In the genomic region with DNA sequence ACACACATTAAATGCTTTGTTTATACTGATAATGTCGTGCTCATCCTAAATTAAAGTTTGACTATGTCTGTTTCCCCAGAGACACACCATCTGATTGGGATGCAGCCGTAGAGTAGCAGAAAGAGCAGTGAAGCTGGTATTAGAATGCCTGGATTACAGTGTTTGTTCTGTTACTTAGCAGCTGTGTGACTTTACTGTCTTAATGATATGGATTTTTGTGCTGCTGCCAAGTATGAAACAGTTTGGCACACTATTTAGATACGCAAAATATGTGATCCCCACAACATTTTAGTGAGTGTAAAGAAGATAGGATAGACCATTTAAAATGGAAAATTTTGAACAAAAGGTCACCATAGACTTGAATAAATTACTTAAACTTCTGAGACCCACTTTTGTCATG, we compare ENCODE assay signal across 10 cellular contexts. TPM values are rescaled to one million over a fixed set of nuclear protein-coding genes. Genes with fewer than 3 reads are reported as not detected.
DNase-seq lines count a peak whose midpoint lies in the region; ATAC-seq, FAIRE-seq and TF ChIP-seq lines count a peak whose summit lies in the region.
"Had no signal": no experiment of that assay in that cellular context is flagged by ENCODE, and none has a peak within 500 bp of the region (broad histone marks: within the 10 kb centered on the region; RNA-seq: fewer than 3 reads in every experiment).

No MANE protein-coding gene starts in this region.

- no peak overlapping the region for H3K4me3 ChIP-seq in CD8-positive, alpha-beta T cell (ENCODE audit: low read depth, low read length)
- H3K4me3 ChIP-seq in kidney (ENCODE audit: low read length in 2 of 2), result no peak overlapping the region
- H3K4me3 ChIP-seq in Peyer's patch, result no peak overlapping the region

- peaks cover 7% of the 10 kb centered on the region for H3K36me3 Mint-ChIP-seq in CD8-positive, alpha-beta T cell
- H3K36me3 Mint-ChIP-seq in HFFc6 (ENCODE audit: low read depth) (no peaks in the 10 kb centered on the region), immature natural killer cell (no peaks in the 10 kb centered on the region)
- peaks cover 1% of the 10 kb centered on the region for H3K36me3 Mint-ChIP-seq in activated T-helper 1 cell treated with anti-CD3 and anti-CD28 coated beads, Interleukin-12 subunit alpha, Interleukin-12 subunit beta, Interleukin-2, Interleukin-4 antibody, amounts not matched to agents 30 ng/mL and 10 ng/mL and 1 ng/mL, durations not matched to agents 14 hours and 24 hours and 36 hours (ENCODE audit: low read depth)

- H3K4me1 Mint-ChIP-seq in CD8-positive, alpha-beta T cell (ENCODE audit: low read depth), result peaks cover 32% of the 10 kb centered on the region
- H3K4me1 Mint-ChIP-seq in HFFc6 (ENCODE audit: low read depth) (peaks cover 13% of the 10 kb centered on the region), immature natural killer cell (peaks cover 15 to 31% of the 10 kb centered on the region in 2 donors)
- H3K4me1 Mint-ChIP-seq in activated T-helper 1 cell treated with anti-CD3 and anti-CD28 coated beads, Interleukin-12 subunit alpha, Interleukin-12 subunit beta, Interleukin-2, Interleukin-4 antibody, amounts not matched to agents 30 ng/mL and 10 ng/mL and 1 ng/mL, durations not matched to agents 14 hours and 24 hours and 36 hours (ENCODE audit: low read depth), result peaks cover 24% of the 10 kb centered on the region

- H3K27me3 Mint-ChIP-seq in CD8-positive, alpha-beta T cell (ENCODE audit: low read depth), result no peaks in the 10 kb centered on the region
- no peaks in the 10 kb centered on the region for H3K27me3 Mint-ChIP-seq in HFFc6 (ENCODE audit: insufficient read depth)
- H3K27me3 Mint-ChIP-seq in activated T-helper 1 cell treated with anti-CD3 and anti-CD28 coated beads, Interleukin-12 subunit alpha, Interleukin-12 subunit beta, Interleukin-2, Interleukin-4 antibody, amounts not matched to agents 30 ng/mL and 10 ng/mL and 1 ng/mL, durations not matched to agents 14 hours and 24 hours and 36 hours (ENCODE audit: insufficient read depth), result no peaks in the 10 kb centered on the region
- peaks cover 4 to 6% (median 6%) of the 10 kb centered on the region in 3 donors for H3K27me3 Mint-ChIP-seq in immature natural killer cell (ENCODE audit: low read depth in 3 of 3)

- no peaks in the 10 kb centered on the region for H3K36me3 ChIP-seq in CD8-positive, alpha-beta T cell (ENCODE audit: insufficient read depth, low read length)
- H3K36me3 ChIP-seq in kidney (ENCODE audit: control insufficient read depth in 1 of 2, insufficient read depth in 2 of 2, low read length in 2 of 2) (no peaks in the 10 kb centered on the region), Peyer's patch (no peaks in the 10 kb centered on the region)

- no peaks in the 10 kb centered on the region for H3K9me3 ChIP-seq in CD8-positive, alpha-beta T cell (ENCODE audit: low read length)
- H3K9me3 ChIP-seq in kidney (ENCODE audit: control insufficient read depth in 1 of 2, low read length in 2 of 2) (no peaks in the 10 kb centered on the region), Peyer's patch (no peaks in the 10 kb centered on the region)

- DNase-seq in CD8-positive, alpha-beta T cell, result no peak
- DNase-seq in HFFc6 (peak; percentile 35), immature natural killer cell (no peak), DMS53 treated with DMSO at 0.1 percent for 48 hours (lab: John Stamatoyannopoulos, UW; ENCODE audit: unreplicated experiment) (no peak), kidney (no peak), Peyer's patch (no peak)
- DNase-seq in activated T-helper 1 cell treated with anti-CD3 and anti-CD28 coated beads, Interleukin-12 subunit alpha, Interleukin-12 subunit beta, Interleukin-2, Interleukin-4 antibody, amounts not matched to agents 30 ng/mL and 10 ng/mL and 1 ng/mL, durations not matched to agents 14 hours and 24 hours and 36 hours (ENCODE audit: low spot score), result no peak
- DNase-seq: NCI-H2171 treated with DMSO at 0.1 percent for 48 hours; stimulated activated naive CD8-positive, alpha-beta T cell treated with anti-CD3 and anti-CD28 coated beads, Interleukin-15, Interleukin-2, amounts not matched to agents 100 U/mL and 50 U/mL, for 24 hours had no signal

- no peak overlapping the region for H3K27ac Mint-ChIP-seq in CD8-positive, alpha-beta T cell
- H3K27ac Mint-ChIP-seq in HFFc6 (peak overlapping the region; percentile 97), immature natural killer cell (no peak overlapping the region)
- H3K27ac Mint-ChIP-seq in activated T-helper 1 cell treated with anti-CD3 and anti-CD28 coated beads, Interleukin-12 subunit alpha, Interleukin-12 subunit beta, Interleukin-2, Interleukin-4 antibody, amounts not matched to agents 30 ng/mL and 10 ng/mL and 1 ng/mL, durations not matched to agents 14 hours and 24 hours and 36 hours, result no peak overlapping the region

- CTCF ChIA-PET in CD8-positive, alpha-beta T cell (lab: Charles Lee), result no interaction called here

- intact Hi-C loops in CD8-positive, alpha-beta T cell (cut with DNase I, micrococcal nuclease), result loop anchor here (2.0 to 10.0 kb wide), 4 partner anchors 381 to 1287 kb away; a partner anchor contains a TSS
- intact Hi-C loops in activated T-helper 1 cell treated with anti-CD3 and anti-CD28 coated beads, Interleukin-12 subunit alpha, Interleukin-12 subunit beta, Interleukin-2, Interleukin-4 antibody, amounts not matched to agents 30 ng/mL and 10 ng/mL and 1 ng/mL, durations not matched to agents 14 hours and 24 hours and 36 hours (cut with micrococcal nuclease), result loop anchor here (2.0 to 10.0 kb wide), 4 partner anchors 133 to 731 kb away; a partner anchor contains a TSS
- intact Hi-C loops in kidney (cut with DNase I), result no loop called here

- peak overlapping the region; percentile 15 for H3K4me3 Mint-ChIP-seq in CD8-positive, alpha-beta T cell
- H3K4me3 Mint-ChIP-seq in HFFc6 (peak overlapping the region; percentile 95), immature natural killer cell (peak overlapping the region in 4 of 5 donors; percentile 10 to 98 (median 68))
- peak overlapping the region; percentile 98 for H3K4me3 Mint-ChIP-seq in activated T-helper 1 cell treated with anti-CD3 and anti-CD28 coated beads, Interleukin-12 subunit alpha, Interleukin-12 subunit beta, Interleukin-2, Interleukin-4 antibody, amounts not matched to agents 30 ng/mL and 10 ng/mL and 1 ng/mL, durations not matched to agents 14 hours and 24 hours and 36 hours

- TF ChIP-seq CTCF in CD8-positive, alpha-beta T cell (IDR thresholded peaks at IDR 0.05), result no peak
- TF ChIP-seq CTCF in HFFc6 (IDR thresholded peaks at IDR 0.05) (no peak), kidney (IDR thresholded peaks at IDR 0.05; ENCODE audit: borderline replicate concordance, extremely low read depth, insufficient read depth) (no peak), Peyer's patch (IDR thresholded peaks at IDR 0.05) (no peak)

- ATAC-seq in CD8-positive, alpha-beta T cell, result no peak
- ATAC-seq: stimulated activated naive CD8-positive, alpha-beta T cell treated with anti-CD3 and anti-CD28 coated beads, Interleukin-15, Interleukin-2, amounts not matched to agents 100 U/mL and 50 U/mL, for 24 hours had no signal

- FAIRE-seq in kidney (lab: Jason Lieb, UNC), result no peak

- POLR2A ChIA-PET in CD8-positive, alpha-beta T cell (lab: Charles Lee), result no interaction called here

- H3K27ac ChIP-seq in CD8-positive, alpha-beta T cell (ENCODE audit: low read depth, low read length), result no peak overlapping the region
- H3K27ac ChIP-seq in kidney (ENCODE audit: low read depth in 2 of 2, low read length in 2 of 2) (no peak overlapping the region), Peyer's patch (no peak overlapping the region)

- H3K9me3 Mint-ChIP-seq in CD8-positive, alpha-beta T cell, result no peaks in the 10 kb centered on the region
- H3K9me3 Mint-ChIP-seq in HFFc6, result no peaks in the 10 kb centered on the region
- H3K9me3 Mint-ChIP-seq in activated T-helper 1 cell treated with anti-CD3 and anti-CD28 coated beads, Interleukin-12 subunit alpha, Interleukin-12 subunit beta, Interleukin-2, Interleukin-4 antibody, amounts not matched to agents 30 ng/mL and 10 ng/mL and 1 ng/mL, durations not matched to agents 14 hours and 24 hours and 36 hours, result no peaks in the 10 kb centered on the region
- no peaks in the 10 kb centered on the region for H3K9me3 Mint-ChIP-seq in immature natural killer cell
- H3K9me3 Mint-ChIP-seq: neural crest cell had no signal

- H3K4me1 ChIP-seq in CD8-positive, alpha-beta T cell (ENCODE audit: insufficient read depth, low read length), result peaks cover 9% of the 10 kb centered on the region
- peaks cover 0 to 2% of the 10 kb centered on the region in 2 donors for H3K4me1 ChIP-seq in kidney (ENCODE audit: control insufficient read depth in 1 of 2, insufficient read depth in 1 of 2, low read depth in 1 of 2, low read length in 2 of 2)
- no peaks in the 10 kb centered on the region for H3K4me1 ChIP-seq in Peyer's patch

- H3K27me3 ChIP-seq in CD8-positive, alpha-beta T cell (ENCODE audit: insufficient read depth, low read length), result no peaks in the 10 kb centered on the region
- H3K27me3 ChIP-seq in Peyer's patch, result no peaks in the 10 kb centered on the region

- TF ChIP-seq POLR2A in Peyer's patch (IDR thresholded peaks at IDR 0.05), result no peak

- peak overlapping the region in 1 of 2 donors; percentile 69 for H3K9ac ChIP-seq in kidney (ENCODE audit: low read length in 2 of 2)

RNA-seq across cellular contexts. Expression of a gene that starts 1.2 kb away (rescaled TPM):
- 1 to 10 TPM; 5.0 to 5.4 TPM for total RNA-seq in CD8-positive, alpha-beta T cell
- 10 to 100 TPM in 5 of 6 experiments, 1 to 10 TPM in 1; 9.6 to 12.0 (median 11.0) TPM for total RNA-seq in HFFc6 (2021; fragmentation: NEBNext Ultra II Directional; extraction: Animal tissue kit (Norgen Biotek cat#: 25700))
- 5.2 and 6.9 TPM in 2 replicates for total RNA-seq in activated T-helper 1 cell treated with anti-CD3 and anti-CD28 coated beads, Interleukin-12 subunit alpha, Interleukin-12 subunit beta, Interleukin-2, Interleukin-4 antibody, amounts not matched to agents 30 ng/mL and 10 ng/mL and 1 ng/mL, durations not matched to agents 14 hours and 24 hours and 36 hours
- 1 to 10 TPM in 2 of 3 donors, under 1 TPM in 1; 0.71 to 2.7 (median 1.6) TPM for polyA plus RNA-seq in immature natural killer cell
- total RNA-seq in kidney, result 14.0 TPM
- 4.9 TPM for polyA plus RNA-seq in kidney (ENCODE audit: insufficient read depth, low read depth, low replicate concordance)
- total RNA-seq in Peyer's patch, result 10 to 100 TPM in 1 of 4 donors, 1 to 10 TPM in 3; 5.0 to 14.5 (median 7.5) TPM

Comparison
In these comparisons a context has a peak if more than half of its experiments do, and no peak if none do; other contexts are left out.
1. H3K4me3 Mint-ChIP-seq: peak in every context shown above with its lines; median percentile 98 in activated T-helper 1 cell treated with anti-CD3 and anti-CD28 coated beads, Interleukin-12 subunit alpha, Interleukin-12 subunit beta, Interleukin-2, Interleukin-4 antibody, amounts not matched to agents 30 ng/mL and 10 ng/mL and 1 ng/mL, durations not matched to agents 14 hours and 24 hours and 36 hours; 95 in HFFc6; 68 in immature natural killer cell; 15 in CD8-positive, alpha-beta T cell.